34 cellular contexts compared by ENCODE assay signal in genomic region chr5:117435203-117435602, GRCh38.
"Had no signal": no experiment of that assay in that cellular context is flagged by ENCODE, and none has a peak within 500 bp of the region (broad histone marks: within the 10 kb centered on the region; RNA-seq: fewer than 3 reads in every experiment).

No MANE protein-coding gene starts in this region.

- ATAC-seq: activated CD8-positive, alpha-beta memory T cell treated with anti-CD3 and anti-CD28 coated beads, Interleukin-2, amount 10 ng/mL, durations not matched to agents 7 days and 5 days; Panc1; T-cell; T-helper 17 cell had no signal

- H3K36me3 Mint-ChIP-seq: activated CD8-positive, alpha-beta memory T cell treated with anti-CD3 and anti-CD28 coated beads, Interleukin-2, amount 10 ng/mL, durations not matched to agents 7 days and 5 days; activated naive CD8-positive, alpha-beta T cell treated with anti-CD3 and anti-CD28 coated beads for 36 hours; T-cell had no signal

- H3K27me3 Mint-ChIP-seq: activated CD4-positive, alpha-beta memory T cell treated with anti-CD3 and anti-CD28 coated beads, Interleukin-2, amount 10 ng/mL, durations not matched to agents 7 days and 5 days; activated CD8-positive, alpha-beta memory T cell treated with anti-CD3 and anti-CD28 coated beads, Interleukin-2, amount 10 ng/mL, durations not matched to agents 7 days and 5 days; activated naive CD8-positive, alpha-beta T cell treated with anti-CD3 and anti-CD28 coated beads for 36 hours; T-cell; T-helper 17 cell had no signal

- H3K4me3 ChIP-seq: MG63, SJCRH30, SK-N-MC had no signal

- H3K27ac ChIP-seq: brain microvascular endothelial cell, SJCRH30, SK-N-MC, VCaP had no signal

- H3K4me3 Mint-ChIP-seq: activated CD4-positive, alpha-beta memory T cell treated with anti-CD3 and anti-CD28 coated beads, Interleukin-2, amount 10 ng/mL, durations not matched to agents 7 days and 5 days; activated CD8-positive, alpha-beta memory T cell treated with anti-CD3 and anti-CD28 coated beads, Interleukin-2, amount 10 ng/mL, durations not matched to agents 7 days and 5 days; activated naive CD8-positive, alpha-beta T cell treated with anti-CD3 and anti-CD28 coated beads for 36 hours; T-cell; T-helper 17 cell had no signal

- H3K9me3 ChIP-seq: MG63, SJCRH30 had no signal

- H3K4me1 Mint-ChIP-seq: activated CD4-positive, alpha-beta memory T cell treated with anti-CD3 and anti-CD28 coated beads, Interleukin-2, amount 10 ng/mL, durations not matched to agents 7 days and 5 days; activated CD8-positive, alpha-beta memory T cell treated with anti-CD3 and anti-CD28 coated beads, Interleukin-2, amount 10 ng/mL, durations not matched to agents 7 days and 5 days; activated naive CD8-positive, alpha-beta T cell treated with anti-CD3 and anti-CD28 coated beads for 36 hours; T-cell; T-helper 17 cell had no signal

- H3K36me3 ChIP-seq: brain microvascular endothelial cell, MG63, SJCRH30 had no signal

- H3K27ac Mint-ChIP-seq: activated CD4-positive, alpha-beta memory T cell treated with anti-CD3 and anti-CD28 coated beads, Interleukin-2, amount 10 ng/mL, durations not matched to agents 7 days and 5 days; activated CD8-positive, alpha-beta memory T cell treated with anti-CD3 and anti-CD28 coated beads, Interleukin-2, amount 10 ng/mL, durations not matched to agents 7 days and 5 days; activated naive CD8-positive, alpha-beta T cell treated with anti-CD3 and anti-CD28 coated beads for 36 hours; T-cell; T-helper 17 cell had no signal

- H3K27me3 ChIP-seq: brain microvascular endothelial cell, MG63, SJCRH30 had no signal

- DNase-seq: activated CD4-positive, alpha-beta memory T cell treated with anti-CD3 and anti-CD28 coated beads, Interleukin-2, amount 10 ng/mL, durations not matched to agents 7 days and 5 days; activated CD4-positive, alpha-beta T cell treated with anti-CD3 and anti-CD28 coated beads for 1 hour; activated CD4-positive, alpha-beta T cell treated with anti-CD3 and anti-CD28 coated beads for 48 hours; activated CD4-positive, CD25-positive, alpha-beta regulatory T cell; activated CD8-positive, alpha-beta memory T cell treated with anti-CD3 and anti-CD28 coated beads for 24 hours; activated CD8-positive, alpha-beta memory T cell treated with anti-CD3 and anti-CD28 coated beads, Interleukin-2, amount 10 ng/mL, durations not matched to agents 7 days and 5 days; activated CD8-positive, alpha-beta memory T cell treated with anti-CD3 and anti-CD28 coated beads, Interleukin-2, amount 50 U/mL, for 48 hours; activated effector memory CD4-positive, alpha-beta T cell treated with Interleukin-2 at 50 U/mL for 16 hours; activated naive CD4-positive, alpha-beta T cell; activated naive CD4-positive, alpha-beta T cell treated with anti-CD3 and anti-CD28 coated beads, Interleukin-2, amount 50 U/mL, for 16 hours; activated naive CD8-positive, alpha-beta T cell treated with anti-CD3 and anti-CD28 coated beads for 36 hours; activated T-cell treated with anti-CD3 and anti-CD28 coated beads, Interleukin-2, amount 50 U/mL, for 48 hours; amniotic stem cell; aorta; brain microvascular endothelial cell; Kasumi-1; KG1; MG63; NCI-H1048; NCI-H1105 treated with DMSO at 0.1 percent for 48 hours; NCI-H1436; NCI-H1694; NCI-H1930; NCI-H2081 treated with DMSO at 0.1 percent for 48 hours; NCI-H345; NCI-H524 treated with DMSO at 0.1 percent for 48 hours; SHP77; SJCRH30; T-cell; T-helper 17 cell; T-helper 9 cell had no signal

- H3K9me3 Mint-ChIP-seq: activated CD4-positive, alpha-beta memory T cell treated with anti-CD3 and anti-CD28 coated beads, Interleukin-2, amount 10 ng/mL, durations not matched to agents 7 days and 5 days; activated naive CD8-positive, alpha-beta T cell treated with anti-CD3 and anti-CD28 coated beads for 36 hours had no signal
